Comparison of ENCODE assay signal across 8 cellular contexts in the genomic region with DNA sequence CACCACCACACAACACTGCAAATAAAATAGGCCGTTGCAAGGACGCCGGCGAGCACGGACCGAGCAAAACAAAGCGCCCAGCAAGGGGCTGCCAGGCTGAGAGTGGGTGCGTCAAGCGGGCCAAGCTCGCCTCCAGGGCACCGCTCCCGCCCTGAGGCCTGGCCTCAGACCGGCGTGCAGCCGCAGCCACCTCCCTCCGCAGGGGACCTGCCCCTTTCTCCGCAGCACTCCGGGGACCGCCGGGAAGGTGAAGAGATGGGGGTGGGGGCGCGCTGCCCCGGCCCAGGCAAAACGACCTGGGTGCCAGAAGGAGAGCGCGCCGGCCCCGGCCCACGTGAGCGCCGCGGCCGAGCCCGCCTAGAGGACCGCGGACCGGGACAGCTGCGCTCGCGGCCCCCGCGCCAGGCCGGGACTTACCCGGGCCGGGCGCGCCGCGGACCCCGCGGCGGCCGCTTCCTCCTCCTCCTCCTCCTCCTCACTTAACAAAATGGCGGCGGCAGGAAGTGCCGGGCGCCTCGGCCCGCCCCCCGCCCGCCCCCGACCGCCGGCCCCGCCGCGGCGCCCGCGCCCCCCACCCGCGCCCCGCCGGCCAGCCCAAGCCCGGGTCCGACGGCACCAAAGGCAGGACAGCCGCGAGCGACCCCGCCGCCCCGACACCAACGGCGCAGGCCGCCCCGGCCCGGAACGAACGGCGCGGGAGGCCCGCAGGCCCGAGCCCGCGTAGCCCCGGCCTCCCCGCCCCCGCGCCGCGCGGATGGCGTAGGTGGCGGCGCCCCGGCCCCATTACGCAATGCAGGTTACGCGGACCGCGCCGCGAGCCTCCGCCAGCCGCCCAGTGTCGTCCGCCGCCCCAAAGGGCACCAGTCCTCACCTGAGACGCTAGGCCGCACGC. TPM values are rescaled to one million over a fixed set of nuclear protein-coding genes. Genes with fewer than 3 reads are reported as not detected.
DNase-seq lines count a peak whose midpoint lies in the region; ATAC-seq and TF ChIP-seq lines count a peak whose summit lies in the region.

No MANE protein-coding gene starts in this region.

- H3K4me1 ChIP-seq in PC-9 (replicated peaks; ENCODE audit: insufficient read depth) (peaks cover 47% of the 10 kb centered on the region), neuron (ENCODE audit: insufficient read depth, low read length) (peaks cover 17% of the 10 kb centered on the region)

- peaks cover 66% of the 10 kb centered on the region for H3K79me2 ChIP-seq in PC-9 (ENCODE audit: low read depth)

- DNase-seq in DMS 273 (lab: John Stamatoyannopoulos, UW; ENCODE audit: unreplicated experiment): peak; percentile 74
- no peak for DNase-seq in DMS 273 treated with DMSO at 0.1 percent for 48 hours (lab: John Stamatoyannopoulos, UW)
- DNase-seq in PC-9: peak in 1 of 2 experiments; percentile 48
- DNase-seq in fibroblast of the aortic adventitia (ENCODE audit: low read depth): no peak
- peak; percentile 19 for DNase-seq in superior temporal gyrus (ENCODE audit: extremely low spot score)

- peak overlapping the region; percentile 94 for H3K27ac Mint-ChIP-seq in activated T-helper 17 cell treated with anti-CD3 and anti-CD28 coated beads, Interleukin-2, amount 50 U/mL, for 72 hours

- no TSS peak for BruUV-seq in PC-9 (replicated peaks; lab: Mats Ljungman, UMichigan)

- peaks cover 22% of the 10 kb centered on the region for H3K4me1 Mint-ChIP-seq in activated T-helper 17 cell treated with anti-CD3 and anti-CD28 coated beads, Interleukin-2, amount 50 U/mL, for 72 hours

- H4K20me1 ChIP-seq in PC-9 (ENCODE audit: insufficient read depth): peaks cover 48% of the 10 kb centered on the region

- peaks cover 32% of the 10 kb centered on the region for H3F3A ChIP-seq in PC-9 (ENCODE audit: insufficient read depth, low read depth)

- POLR2A ChIA-PET in PC-9 (lab: Charles Lee; ENCODE audit: unreplicated experiment): no interaction called here

- no peaks in the 10 kb centered on the region for H3K27me3 ChIP-seq in PC-9 (ENCODE audit: insufficient read depth, low read depth)
- no peaks in the 10 kb centered on the region for H3K27me3 ChIP-seq in neuron (ENCODE audit: insufficient read depth, low read length)

- H3K9me3 ChIP-seq in PC-9 (ENCODE audit: insufficient read depth, low read depth) (no peaks in the 10 kb centered on the region), neuron (ENCODE audit: low read length) (no peaks in the 10 kb centered on the region)

- H3K27ac ChIP-seq in PC-9: peak overlapping the region; percentile 83

- CTCF ChIA-PET in PC-9 (lab: Charles Lee): no interaction called here

- H3K4me3 ChIP-seq in PC-9 (peak overlapping the region; percentile 91), fibroblast of the aortic adventitia (ENCODE audit: low read depth, low read length) (peak overlapping the region; percentile 91), neuron (ENCODE audit: low read length) (peak overlapping the region; percentile 94)

- peak overlapping the region; percentile 98 for H3K4me2 ChIP-seq in PC-9

- peaks cover 4% of the 10 kb centered on the region; the same call in 1 of the 2 replicates for H3K36me3 ChIP-seq in PC-9 (ENCODE audit: low read depth)
- H3K36me3 ChIP-seq in neuron (ENCODE audit: insufficient read depth, low read length): peaks cover 3% of the 10 kb centered on the region

- intact Hi-C loops in PC-9 (cut with micrococcal nuclease; ENCODE audit: unreplicated experiment): no loop called here

- H3K9me2 ChIP-seq in PC-9 (ENCODE audit: insufficient read depth): no peaks in the 10 kb centered on the region

- H2AFZ ChIP-seq in PC-9 (no peak overlapping the region), neuron (ENCODE audit: low read depth, low read length) (no peak overlapping the region)

- H3K36me3 Mint-ChIP-seq in activated T-helper 17 cell treated with anti-CD3 and anti-CD28 coated beads, Interleukin-2, amount 50 U/mL, for 72 hours (ENCODE audit: low read depth): peaks cover 46% of the 10 kb centered on the region

- H3K4me3 Mint-ChIP-seq in activated T-helper 17 cell treated with anti-CD3 and anti-CD28 coated beads, Interleukin-2, amount 50 U/mL, for 72 hours: peak overlapping the region; percentile 82

- peak; percentile 31 for ATAC-seq in HG02970 (IDR thresholded peaks at IDR 0.05; ENCODE audit: low FRiP score, unreplicated experiment)
- ATAC-seq in activated T-helper 17 cell treated with anti-CD3 and anti-CD28 coated beads, Interleukin-2, amount 50 U/mL, for 72 hours (replicated peaks): peak; percentile 54

- TF ChIP-seq CTCF in PC-9 (conservative IDR thresholded peaks at IDR 0.05): no peak
- TF ChIP-seq CTCF in fibroblast of the aortic adventitia (IDR thresholded peaks at IDR 0.05; ENCODE audit: insufficient read depth, low read length): no peak

- no peaks in the 10 kb centered on the region for H3K9me3 Mint-ChIP-seq in activated T-helper 17 cell treated with anti-CD3 and anti-CD28 coated beads, Interleukin-2, amount 50 U/mL, for 72 hours

- no peaks in the 10 kb centered on the region for H3K27me3 Mint-ChIP-seq in activated T-helper 17 cell treated with anti-CD3 and anti-CD28 coated beads, Interleukin-2, amount 50 U/mL, for 72 hours

RNA-seq across cellular contexts. Expression of gene BRD4, which starts 0.7 kb away (rescaled TPM):
- total RNA-seq in PC-9 (2021) (109 and 138 TPM in 2 replicates), fibroblast of the aortic adventitia (ENCODE audit: low replicate concordance) (15.5 and 25.3 TPM in 2 replicates)
- total RNA-seq in activated T-helper 17 cell treated with anti-CD3 and anti-CD28 coated beads, Interleukin-2, amount 50 U/mL, for 72 hours: 10 to 100 TPM; 90.4 to 96.7 TPM

RNA-seq across cellular contexts. Expression of gene AKAP8, which starts 47.9 kb away (rescaled TPM):
- total RNA-seq in PC-9 (2021) (39.5 and 43.4 TPM in 2 replicates), fibroblast of the aortic adventitia (ENCODE audit: low replicate concordance) (12.3 and 15.5 TPM in 2 replicates)
- total RNA-seq in activated T-helper 17 cell treated with anti-CD3 and anti-CD28 coated beads, Interleukin-2, amount 50 U/mL, for 72 hours: 10 to 100 TPM; 48.5 to 62.5 TPM

Comparison
In these comparisons a context has a peak if more than half of its experiments do, and no peak if none do; other contexts are left out.
1. DNase-seq: peak in DMS 273 (single experiment) and superior temporal gyrus (single experiment); none in DMS 273 treated with DMSO at 0.1 percent for 48 hours (single experiment) and fibroblast of the aortic adventitia (single experiment).
2. Peak in every context shown above with its lines, with median percentiles within 50 percentile points of each other: H3K4me3 ChIP-seq.